In the genomic region with DNA sequence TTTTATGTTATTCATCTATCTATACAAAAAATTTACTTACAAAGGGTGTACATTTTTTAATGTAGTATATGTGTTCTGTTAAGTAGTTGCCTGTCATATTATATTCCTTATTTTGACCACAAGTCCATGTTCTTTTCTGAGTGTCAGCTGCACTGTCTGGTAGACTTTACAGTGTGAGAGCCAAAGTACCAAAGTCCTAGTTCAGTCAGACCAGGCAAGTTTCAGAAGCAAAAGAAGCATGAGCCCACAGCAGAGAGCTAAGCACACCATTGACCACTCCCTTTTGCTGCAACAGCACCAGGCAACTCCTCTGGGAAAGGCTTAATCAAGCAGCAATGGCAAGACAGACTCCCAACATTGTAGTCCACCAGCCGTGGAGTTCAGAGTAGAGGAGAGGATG, we compare ENCODE assay signal across 1 cellular context.
TF ChIP-seq lines count a peak whose summit lies in the region.

No MANE protein-coding gene starts in this region.

TF ChIP-seq in H1, 55 proteins besides CTCF, POLR2A, EP300 and RAD21:
- TF ChIP-seq, protein P1, sequence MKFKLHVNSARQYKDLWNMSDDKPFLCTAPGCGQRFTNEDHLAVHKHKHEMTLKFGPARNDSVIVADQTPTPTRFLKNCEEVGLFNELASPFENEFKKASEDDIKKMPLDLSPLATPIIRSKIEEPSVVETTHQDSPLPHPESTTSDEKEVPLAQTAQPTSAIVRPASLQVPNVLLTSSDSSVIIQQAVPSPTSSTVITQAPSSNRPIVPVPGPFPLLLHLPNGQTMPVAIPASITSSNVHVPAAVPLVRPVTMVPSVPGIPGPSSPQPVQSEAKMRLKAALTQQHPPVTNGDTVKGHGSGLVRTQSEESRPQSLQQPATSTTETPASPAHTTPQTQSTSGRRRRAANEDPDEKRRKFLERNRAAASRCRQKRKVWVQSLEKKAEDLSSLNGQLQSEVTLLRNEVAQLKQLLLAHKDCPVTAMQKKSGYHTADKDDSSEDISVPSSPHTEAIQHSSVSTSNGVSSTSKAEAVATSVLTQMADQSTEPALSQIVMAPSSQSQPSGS (IDR thresholded peaks at IDR 0.05; ENCODE audit: low read length): no peak
- TF ChIP-seq CEBPB (IDR thresholded peaks at IDR 0.05; ENCODE audit: low read depth, low read length) (no peak), RFX5 (IDR thresholded peaks at IDR 0.05; ENCODE audit: borderline replicate concordance, low read depth, low read length) (no peak), GABPA (IDR thresholded peaks at IDR 0.05; ENCODE audit: borderline replicate concordance, insufficient read depth, low read length) (no peak), CTBP2 (IDR thresholded peaks at IDR 0.05; ENCODE audit: borderline replicate concordance, insufficient read depth, insufficient read length, low read length) (no peak), POU5F1 (IDR thresholded peaks at IDR 0.05; ENCODE audit: low read depth, low read length) (no peak), SP4 (IDR thresholded peaks at IDR 0.05; ENCODE audit: low read length) (no peak), CBX8 (IDR thresholded peaks at IDR 0.05; ENCODE audit: borderline replicate concordance, low read depth, low read length) (no peak), SUZ12 (IDR thresholded peaks at IDR 0.05; ENCODE audit: low read length) (no peak), BRCA1 (IDR thresholded peaks at IDR 0.05; ENCODE audit: low read depth, low read length) (no peak), ZNF274 (IDR thresholded peaks at IDR 0.05; ENCODE audit: borderline replicate concordance, extremely low read depth, low read length) (no peak), TAF1 (IDR thresholded peaks at IDR 0.05; ENCODE audit: low read depth, low read length) (no peak), EZH2 (IDR thresholded peaks at IDR 0.05; ENCODE audit: low read depth, low read length, severe bottlenecking) (no peak), POLR2AphosphoS5 (IDR thresholded peaks at IDR 0.05; ENCODE audit: low read depth, low read length) (no peak), HDAC2 (IDR thresholded peaks at IDR 0.05; ENCODE audit: borderline replicate concordance in 1 of 2, low read depth in 2 of 2, low read length in 2 of 2) (no peak), KDM1A (IDR thresholded peaks at IDR 0.05; ENCODE audit: borderline replicate concordance, low read length) (no peak), PHF8 (conservative IDR thresholded peaks at IDR 0.05; ENCODE audit: low read depth, low read length) (no peak), GTF2F1 (IDR thresholded peaks at IDR 0.05; ENCODE audit: borderline replicate concordance, low read depth, low read length) (no peak), ASH2L (IDR thresholded peaks at IDR 0.05; ENCODE audit: low read length) (no peak)
- TF ChIP-seq, protein P2, sequence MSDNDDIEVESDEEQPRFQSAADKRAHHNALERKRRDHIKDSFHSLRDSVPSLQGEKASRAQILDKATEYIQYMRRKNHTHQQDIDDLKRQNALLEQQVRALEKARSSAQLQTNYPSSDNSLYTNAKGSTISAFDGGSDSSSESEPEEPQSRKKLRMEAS (IDR thresholded peaks at IDR 0.05): no peak
TF ChIP-seq in H1: peak in this region for 0.
